ENCODE assay signal across 9 cellular contexts in genomic region chr1:32142446-32143301, GRCh38. TPM values are rescaled to one million over a fixed set of nuclear protein-coding genes. Genes with fewer than 3 reads are reported as not detected.
DNase-seq lines count a peak whose midpoint lies in the region; ATAC-seq and TF ChIP-seq lines count a peak whose summit lies in the region.
"Had no signal": no experiment of that assay in that cellular context is flagged by ENCODE, and none has a peak within 500 bp of the region (broad histone marks: within the 10 kb centered on the region; RNA-seq: fewer than 3 reads in every experiment).

No MANE protein-coding gene starts in this region.

- no peaks in the 10 kb centered on the region for H3K9me3 ChIP-seq in Panc1 (ENCODE audit: control insufficient read depth, insufficient read depth, low read depth, low read length)
- H3K9me3 ChIP-seq in prostate gland: no peaks in the 10 kb centered on the region
- no peaks in the 10 kb centered on the region for H3K9me3 ChIP-seq in WERI-Rb-1 (ENCODE audit: severe bottlenecking)
- H3K9me3 ChIP-seq: thoracic aorta had no signal

- TF ChIP-seq POLR2A in prostate gland (IDR thresholded peaks at IDR 0.05): no peak

- peak; percentile 85 for DNase-seq in GM04504 (ENCODE audit: low read depth)
- DNase-seq in Panc1 (ENCODE audit: low read depth, low spot score): peak; percentile 28
- DNase-seq in foreskin keratinocyte: peak in 1 of 2 donors; percentile 62
- DNase-seq in prostate gland (ENCODE audit: low spot score): peak; percentile 34
- no peak for DNase-seq in WERI-Rb-1
- DNase-seq in GF-D8 (lab: John Stamatoyannopoulos, UW): no peak

- H3K27me3 ChIP-seq in Panc1 (ENCODE audit: control insufficient read depth, insufficient read depth, low read length): no peaks in the 10 kb centered on the region
- H3K27me3 ChIP-seq in foreskin keratinocyte: no peaks in the 10 kb centered on the region
- H3K27me3 ChIP-seq in prostate gland (replicated peaks; ENCODE audit: insufficient read depth): no peaks in the 10 kb centered on the region
- H3K27me3 ChIP-seq in WERI-Rb-1 (ENCODE audit: insufficient read depth, low read depth, severe bottlenecking): no peaks in the 10 kb centered on the region

- no peaks in the 10 kb centered on the region for H3K36me3 ChIP-seq in Panc1 (ENCODE audit: control insufficient read depth, insufficient read depth, low read length)
- no peaks in the 10 kb centered on the region for H3K36me3 ChIP-seq in prostate gland
- H3K36me3 ChIP-seq in WERI-Rb-1: peaks cover 3% of the 10 kb centered on the region; the same call in 1 of the 2 replicates
- H3K36me3 ChIP-seq: thoracic aorta had no signal

- CTCF ChIA-PET in Panc1 (lab: Charles Lee): interaction anchor here (0.6 kb wide), 1 partner anchor 148 kb away, joined by 7 read pairs; no protein-coding TSS in a partner anchor

- POLR2A ChIA-PET in Panc1 (lab: Charles Lee): interaction anchor here (0.5 to 0.6 kb wide), 2 partner anchors 35 to 81 kb away, joined by 6 to 8 read pairs; partner anchors contain the start of gene KPNA6

- 34% methylated on average over 6 of the region's 6 CpGs for WGBS in prostate gland

- H3K27ac ChIP-seq in Panc1 (ENCODE audit: low read length): peak overlapping the region; percentile 49
- no peak overlapping the region for H3K27ac ChIP-seq in foreskin keratinocyte
- H3K27ac ChIP-seq in prostate gland: peak overlapping the region in 1 of 2 donors; percentile 19
- H3K27ac ChIP-seq in WERI-Rb-1: no peak overlapping the region
- H3K27ac ChIP-seq: thoracic aorta had no signal

- H3K4me1 ChIP-seq in Panc1 (ENCODE audit: control insufficient read depth, insufficient read depth, low read length): peaks cover 53% of the 10 kb centered on the region
- H3K4me1 ChIP-seq in foreskin keratinocyte: peaks cover 16% of the 10 kb centered on the region
- peaks cover 5% of the 10 kb centered on the region for H3K4me1 ChIP-seq in prostate gland (replicated peaks)

- in situ Hi-C loops in Panc1 (cut with HindIII; ENCODE audit: low pct_unique_long_range_greater_than_20kb, low sequenced_read_pairs): no loop called here

- no peak for TF ChIP-seq CTCF in Panc1 (IDR thresholded peaks at IDR 0.05)
- no peak for TF ChIP-seq CTCF in foreskin keratinocyte (conservative IDR thresholded peaks at IDR 0.05)
- no peak for TF ChIP-seq CTCF in prostate gland (IDR thresholded peaks at IDR 0.05)
- TF ChIP-seq CTCF in WERI-Rb-1 (IDR thresholded peaks at IDR 0.05; ENCODE audit: low read depth, low read length): no peak

- no TSS peak for BruUV-seq in Panc1 (replicated peaks; lab: Mats Ljungman, UMichigan)

- ATAC-seq in Panc1 (peak; percentile 75), foreskin keratinocyte (peak; percentile 72), GM19324 (IDR thresholded peaks at IDR 0.05; ENCODE audit: low FRiP score, unreplicated experiment) (no peak), HG03095 (IDR thresholded peaks at IDR 0.05; ENCODE audit: unreplicated experiment) (no peak)

- H3K4me3 ChIP-seq in Panc1 (ENCODE audit: low read depth in 2 of 2, low read length in 2 of 2) (no peak overlapping the region), prostate gland (no peak overlapping the region), WERI-Rb-1 (ENCODE audit: low read depth, low read length) (no peak overlapping the region)
- H3K4me3 ChIP-seq: thoracic aorta had no signal

- intact Hi-C loops in Panc1 (cut with micrococcal nuclease; ENCODE audit: unreplicated experiment): no loop called here
- intact Hi-C loops in prostate gland (cut with DNase I): no loop called here

RNA-seq across cellular contexts. Expression of gene KPNA6, which starts 34.8 kb away (rescaled TPM):
- total RNA-seq in Panc1 (2021; ENCODE audit: unreplicated experiment) (116 TPM), foreskin keratinocyte (58.2 and 58.9 TPM in 2 replicates), prostate gland (10 to 100 TPM; 37.9 to 56.9 TPM)
- polyA plus RNA-seq in Panc1 (2012; ENCODE audit: insufficient read length): 21.6 TPM
- 15.1 and 17.7 TPM in 2 replicates for polyA plus RNA-seq in foreskin keratinocyte

RNA-seq across cellular contexts. Expression of gene TXLNA, which starts 36.8 kb away (rescaled TPM):
- total RNA-seq in Panc1 (2021; ENCODE audit: unreplicated experiment) (115 TPM), foreskin keratinocyte (52.0 and 54.3 TPM in 2 replicates), prostate gland (10 to 100 TPM; 49.6 to 70.8 TPM)
- polyA plus RNA-seq in Panc1 (2012; ENCODE audit: insufficient read length): 52.8 TPM
- 21.5 TPM in 2 replicates for polyA plus RNA-seq in foreskin keratinocyte

RNA-seq across cellular contexts. Expression of gene CCDC28B, which starts 57.7 kb away (rescaled TPM):
- total RNA-seq in Panc1 (2021; ENCODE audit: unreplicated experiment) (10.8 TPM), foreskin keratinocyte (10.7 and 12.7 TPM in 2 replicates), prostate gland (10 to 100 TPM in 1 of 2 donors, 1 to 10 TPM in 1; 2.9 to 85.5 TPM)
- polyA plus RNA-seq in Panc1 (2012; ENCODE audit: insufficient read length): 20.9 TPM
- polyA plus RNA-seq in foreskin keratinocyte: 14.0 and 15.0 TPM in 2 replicates

Comparison
In these comparisons a context has a peak if more than half of its experiments do, and no peak if none do; other contexts are left out.
1. DNase-seq: peak in GM04504 (single experiment), Panc1 (single experiment) and prostate gland (single experiment); none in WERI-Rb-1 (single experiment) and GF-D8 (single experiment).
2. ATAC-seq: peak in Panc1 (single experiment) and foreskin keratinocyte (single experiment); none in GM19324 (single experiment) and HG03095 (single experiment).